9 cellular contexts compared by ENCODE assay signal in the genomic region with DNA sequence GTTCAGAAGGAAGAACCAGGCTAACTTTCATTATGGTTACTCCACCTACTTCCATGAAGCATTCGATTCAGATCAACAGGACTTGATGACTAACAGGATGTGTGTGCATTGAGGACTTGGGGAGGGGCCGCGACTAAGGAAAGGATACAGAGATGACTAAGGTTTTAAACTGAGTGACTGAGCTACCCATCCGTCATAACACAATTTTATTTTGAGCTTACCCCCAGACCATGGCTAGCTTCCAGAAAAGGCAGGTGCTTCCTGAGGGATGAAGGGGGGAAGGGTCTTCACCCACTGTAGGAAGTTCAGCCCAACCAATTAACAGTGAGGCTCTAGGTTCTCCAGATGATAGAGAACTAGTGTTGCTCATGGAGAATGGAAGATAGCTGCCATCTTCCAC. TPM values are rescaled to one million over a fixed set of nuclear protein-coding genes. Genes with fewer than 3 reads are reported as not detected.
A peak's percentile ranks its signal among the peaks of the same experiment; 100 is the strongest.
DNase-seq lines count a peak whose midpoint lies in the region; ATAC-seq, FAIRE-seq and TF ChIP-seq lines count a peak whose summit lies in the region.
"Had no signal": no experiment of that assay in that cellular context is flagged by ENCODE, and none has a peak within 500 bp of the region (broad histone marks: within the 10 kb centered on the region; RNA-seq: fewer than 3 reads in every experiment).

No MANE protein-coding gene starts in this region.

- peak; percentile 5 for FAIRE-seq in GM12891 (lab: Jason Lieb, UNC)

- no peak for TF ChIP-seq POLR2A in GM12891 (IDR thresholded peaks at IDR 0.05; ENCODE audit: low read depth, low read length)

- H3K4me3 ChIP-seq in cardiac fibroblast (replicated peaks in 1 of 2; ENCODE audit: low read depth in 2 of 2, low read length in 2 of 2), result peak overlapping the region in 1 of 2 donors; percentile 1

- no peak for ATAC-seq in GM19467 (IDR thresholded peaks at IDR 0.05; ENCODE audit: unreplicated experiment)
- ATAC-seq: stimulated activated memory B cell treated with anti-CD40 and anti-IgM and Interleukin-4, amounts not matched to agents 10 μg/mL and 1 μg/mL and 100 μg/mL, for 72 hours had no signal

- TF ChIP-seq CTCF in cardiac fibroblast (IDR thresholded peaks at IDR 0.05; ENCODE audit: low read depth, low read length), result no peak

- no peak for DNase-seq in GM12891 (ENCODE audit: insufficient read length, low spot score)
- peak; percentile 40 for DNase-seq in activated CD4-positive, CD25-positive, alpha-beta regulatory T cell treated with anti-CD3 and anti-CD28 coated beads, Interleukin-2, amount 50 U/mL, for 72 hours
- DNase-seq in cardiac fibroblast (ENCODE audit: low read depth in 2 of 2), result peak; percentile 53 to 93
- DNase-seq in stimulated activated CD4-positive, alpha-beta T cell treated with anti-CD3 and anti-CD28 coated beads, Interleukin-2, amount 100 ng/mL, for 4 hours (ENCODE audit: low read depth), result peak; percentile 47
- DNase-seq in NCI-H1105 treated with DMSO at 0.1 percent for 48 hours (lab: John Stamatoyannopoulos, UW), result no peak
- no peak for DNase-seq in SIG-M5 (lab: John Stamatoyannopoulos, UW)
- no peak for DNase-seq in kidney glomerular epithelial cell (lab: John Stamatoyannopoulos, UW)

TF ChIP-seq in GM12891, 5 proteins besides CTCF, POLR2A, EP300 and RAD21:
- TF ChIP-seq PAX5 (IDR thresholded peaks at IDR 0.05; ENCODE audit: insufficient read depth, low read length, severe bottlenecking), result no peak
- no peak for TF ChIP-seq POLR2AphosphoS5 (IDR thresholded peaks at IDR 0.05; ENCODE audit: low read depth, low read length)
- no peak for TF ChIP-seq TAF1 (IDR thresholded peaks at IDR 0.05; ENCODE audit: low read depth, low read length)

RNA-seq across cellular contexts. Expression of a gene that starts 2.6 kb away (rescaled TPM):
- polyA plus RNA-seq in GM12891 (2012; ENCODE audit: low read depth, missing spikeins), result 5.0 TPM

Comparison
In these comparisons a context has a peak if more than half of its experiments do, and no peak if none do; other contexts are left out.
1. DNase-seq: peak in activated CD4-positive, CD25-positive, alpha-beta regulatory T cell treated with anti-CD3 and anti-CD28 coated beads, Interleukin-2, amount 50 U/mL, for 72 hours (single experiment), cardiac fibroblast (2 of 2) and stimulated activated CD4-positive, alpha-beta T cell treated with anti-CD3 and anti-CD28 coated beads, Interleukin-2, amount 100 ng/mL, for 4 hours (single experiment); none in GM12891 (single experiment), NCI-H1105 treated with DMSO at 0.1 percent for 48 hours (single experiment), SIG-M5 (single experiment) and kidney glomerular epithelial cell (single experiment).